Comparison of ENCODE assay signal across 8 cellular contexts in genomic region chr14:64654072-64654899, GRCh38. TPM values are rescaled to one million over a fixed set of nuclear protein-coding genes. Genes with fewer than 3 reads are reported as not detected.
DNase-seq lines count a peak whose midpoint lies in the region; ATAC-seq, FAIRE-seq and TF ChIP-seq lines count a peak whose summit lies in the region.

No MANE protein-coding gene starts in this region.

- no peak overlapping the region for H3K4me3 Mint-ChIP-seq in osteocyte (ENCODE audit: unreplicated experiment)

- H3K9me3 Mint-ChIP-seq in osteocyte (ENCODE audit: unreplicated experiment): no peaks in the 10 kb centered on the region

- TF ChIP-seq POLR2A in GM12892 (IDR thresholded peaks at IDR 0.05; ENCODE audit: low read depth, low read length): no peak

- peaks cover 42% of the 10 kb centered on the region for H3K4me1 Mint-ChIP-seq in osteocyte (ENCODE audit: unreplicated experiment)

- DNase-seq in GM12892 (ENCODE audit: insufficient read length): no peak
- peak; percentile 41 for DNase-seq in NCI-H748 treated with DMSO at 0.1 percent for 48 hours (lab: John Stamatoyannopoulos, UW)
- DNase-seq in dorsolateral prefrontal cortex: no peak
- DNase-seq in osteocyte (ENCODE audit: extremely low spot score, unreplicated experiment): no peak
- no peak for DNase-seq in posterior vena cava (ENCODE audit: low spot score)
- no peak for DNase-seq in cortex of kidney (lab: John Stamatoyannopoulos, UW)
- no peak for DNase-seq in DMS 273 (lab: John Stamatoyannopoulos, UW; ENCODE audit: unreplicated experiment)

- FAIRE-seq in GM12892 (lab: Jason Lieb, UNC): peak; percentile 54

- no peaks in the 10 kb centered on the region for H3K27me3 ChIP-seq in dorsolateral prefrontal cortex

- peak overlapping the region in 30 of 59 donors; percentile 0 to 81 (median 42) for H3K27ac ChIP-seq in dorsolateral prefrontal cortex

- TF ChIP-seq CTCF in dorsolateral prefrontal cortex (IDR thresholded peaks at IDR 0.05 in 54 of 56, conservative IDR thresholded peaks at IDR 0.05 in 2 of 56; ENCODE audit: low read depth in 1 of 56, partially characterized antibody in 56 of 56): no peak
- TF ChIP-seq CTCF in osteocyte (IDR thresholded peaks at IDR 0.05): no peak

- no peak for ATAC-seq in HG02970 (IDR thresholded peaks at IDR 0.05; ENCODE audit: low FRiP score, unreplicated experiment)

- no peaks in the 10 kb centered on the region for H3K36me3 Mint-ChIP-seq in osteocyte (ENCODE audit: unreplicated experiment)

- H3K4me3 ChIP-seq in dorsolateral prefrontal cortex: peak overlapping the region in 1 of 59 donors; percentile 4

- intact Hi-C loops in dorsolateral prefrontal cortex (cut with DNase I): no loop called here
- intact Hi-C loops in posterior vena cava (cut with DNase I): no loop called here

- H3K27me3 Mint-ChIP-seq in osteocyte (ENCODE audit: unreplicated experiment): no peaks in the 10 kb centered on the region

- H3K27ac Mint-ChIP-seq in osteocyte (ENCODE audit: unreplicated experiment): peak overlapping the region; percentile 95

RNA-seq across cellular contexts. Expression of gene PLEKHG3, which starts 49.9 kb away (rescaled TPM):
- 0.30 TPM for polyA plus RNA-seq in GM12892 (2012; ENCODE audit: missing spikeins)
- total RNA-seq in dorsolateral prefrontal cortex (100 to 1,000 TPM in 43 of 120 experiments, 10 to 100 TPM in 77; 27.1 to 361 (median 85.0) TPM), osteocyte (96.3 and 98.3 TPM in 2 replicates), posterior vena cava (10 to 100 TPM; 54.6 to 58.1 TPM)
